ENCODE assay signal across 1 cellular context in the genomic region with DNA sequence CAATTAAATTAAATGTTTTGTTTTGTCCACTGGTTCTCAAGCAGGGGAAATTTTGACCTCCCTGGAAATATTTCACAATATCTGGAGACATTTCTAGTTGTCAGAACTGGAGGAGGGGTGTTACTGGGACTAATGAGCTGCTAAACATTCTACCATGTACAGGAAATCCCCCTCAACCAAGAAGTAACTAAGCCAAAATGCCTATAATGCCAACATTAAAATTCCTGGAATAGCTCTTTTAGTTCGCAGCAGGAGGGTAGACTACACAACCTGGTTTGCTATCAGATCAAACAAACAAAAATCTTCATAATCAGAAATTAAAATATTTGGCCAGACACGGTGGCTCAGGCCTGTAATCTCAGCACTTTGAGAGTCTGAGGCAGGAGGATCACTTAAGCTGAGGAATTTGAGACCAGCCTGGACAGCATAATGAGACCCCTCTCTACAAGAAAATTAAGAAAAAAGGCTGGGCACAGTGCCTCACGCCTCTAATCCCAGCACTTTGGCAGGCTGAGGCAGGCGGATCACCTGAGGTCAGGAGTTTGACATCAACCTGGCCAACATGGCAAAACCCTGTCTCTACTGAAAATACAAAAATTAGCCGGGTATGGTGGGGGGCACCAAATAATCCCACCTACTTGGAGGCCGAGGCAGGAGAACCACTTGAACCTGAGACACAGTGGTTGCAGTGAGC.
TF ChIP-seq lines count a peak whose summit lies in the region.

No MANE protein-coding gene starts in this region.

TF ChIP-seq in HepG2, 621 proteins besides CTCF, POLR2A, EP300 and RAD21:
- no peak for TF ChIP-seq GZF1 (CRISPR knock-in tag; IDR thresholded peaks at IDR 0.05)
- TF ChIP-seq HNRNPK (IDR thresholded peaks at IDR 0.05; ENCODE audit: low read depth, low read length, poor library complexity, severe bottlenecking), result no peak
